Comparison of ENCODE assay signal across 9 cellular contexts in genomic region chr22:46057206-46057605, GRCh38.
A peak's percentile ranks its signal among the peaks of the same experiment; 100 is the strongest.
DNase-seq lines count a peak whose midpoint lies in the region; ATAC-seq and TF ChIP-seq lines count a peak whose summit lies in the region.
"Had no signal": no experiment of that assay in that cellular context is flagged by ENCODE, and none has a peak within 500 bp of the region (broad histone marks: within the 10 kb centered on the region; RNA-seq: fewer than 3 reads in every experiment).

No MANE protein-coding gene starts in this region.

- intact Hi-C loops in prostate gland (cut with DNase I): no loop called here
- intact Hi-C loops in activated CD4-positive, alpha-beta T cell treated with anti-CD3 and anti-CD28 coated beads, Interleukin-2, amount 10 ng/mL, durations not matched to agents 24 days and 14 days (cut with micrococcal nuclease): no loop called here

- H3K9me3 Mint-ChIP-seq in activated CD4-positive, alpha-beta T cell treated with anti-CD3 and anti-CD28 coated beads, Interleukin-2, amount 10 ng/mL, durations not matched to agents 24 days and 14 days: no peaks in the 10 kb centered on the region

- H3K4me3 ChIP-seq in fibroblast of villous mesenchyme (ENCODE audit: low read depth, low read length) (no peak overlapping the region), prostate gland (peak overlapping the region in 1 of 2 donors; percentile 31)

- peaks cover 33% of the 10 kb centered on the region for H3K4me1 Mint-ChIP-seq in activated CD4-positive, alpha-beta T cell treated with anti-CD3 and anti-CD28 coated beads, Interleukin-2, amount 10 ng/mL, durations not matched to agents 24 days and 14 days

- ATAC-seq in GM19467 (IDR thresholded peaks at IDR 0.05; ENCODE audit: unreplicated experiment): no peak

- peaks cover 31% of the 10 kb centered on the region for H3K4me1 ChIP-seq in prostate gland (replicated peaks)

- peaks cover 1% of the 10 kb centered on the region for H3K36me3 Mint-ChIP-seq in activated CD4-positive, alpha-beta T cell treated with anti-CD3 and anti-CD28 coated beads, Interleukin-2, amount 10 ng/mL, durations not matched to agents 24 days and 14 days (ENCODE audit: low read depth)

- 8% methylated on average over 8 of the region's 8 CpGs for WGBS in prostate gland

- no peaks in the 10 kb centered on the region for H3K9me3 ChIP-seq in prostate gland

- no peak overlapping the region for H3K27ac Mint-ChIP-seq in activated CD4-positive, alpha-beta T cell treated with anti-CD3 and anti-CD28 coated beads, Interleukin-2, amount 10 ng/mL, durations not matched to agents 24 days and 14 days

- peak; percentile 47 for DNase-seq in DMS114 treated with DMSO at 0.1 percent for 48 hours (lab: John Stamatoyannopoulos, UW; ENCODE audit: unreplicated experiment)
- DNase-seq in OCI-M1 (lab: John Stamatoyannopoulos, UW): peak; percentile 63
- DNase-seq in fibroblast of villous mesenchyme (ENCODE audit: low read depth): peak; percentile 52
- DNase-seq in prostate gland (ENCODE audit: low spot score): no peak
- no peak for DNase-seq in NCI-H1417 (lab: John Stamatoyannopoulos, UW)
- DNase-seq in activated CD4-positive, alpha-beta T cell treated with anti-CD3 and anti-CD28 coated beads, Interleukin-2, amount 10 ng/mL, durations not matched to agents 24 days and 14 days: no peak
- no peak for DNase-seq in OCI-M2 (lab: John Stamatoyannopoulos, UW; ENCODE audit: unreplicated experiment)
- DNase-seq: WERI-Rb-1 had no signal

- no peaks in the 10 kb centered on the region for H3K27me3 ChIP-seq in prostate gland (replicated peaks; ENCODE audit: insufficient read depth)

- H3K27me3 Mint-ChIP-seq in activated CD4-positive, alpha-beta T cell treated with anti-CD3 and anti-CD28 coated beads, Interleukin-2, amount 10 ng/mL, durations not matched to agents 24 days and 14 days: no peaks in the 10 kb centered on the region

- TF ChIP-seq CTCF in fibroblast of villous mesenchyme (IDR thresholded peaks at IDR 0.05; ENCODE audit: insufficient read depth, low read depth, low read length) (no peak), prostate gland (IDR thresholded peaks at IDR 0.05) (no peak)

- TF ChIP-seq POLR2A in prostate gland (IDR thresholded peaks at IDR 0.05): no peak

- H3K4me3 Mint-ChIP-seq in activated CD4-positive, alpha-beta T cell treated with anti-CD3 and anti-CD28 coated beads, Interleukin-2, amount 10 ng/mL, durations not matched to agents 24 days and 14 days: no peak overlapping the region

- peak overlapping the region; percentile 100 for H3K27ac ChIP-seq in prostate gland
- H3K27ac ChIP-seq: WERI-Rb-1 had no signal

- H3K36me3 ChIP-seq in prostate gland: no peaks in the 10 kb centered on the region
- H3K36me3 ChIP-seq: WERI-Rb-1 had no signal

Comparison
In these comparisons a context has a peak if more than half of its experiments do, and no peak if none do; other contexts are left out.
1. DNase-seq: peak in DMS114 treated with DMSO at 0.1 percent for 48 hours (single experiment), OCI-M1 (single experiment) and fibroblast of villous mesenchyme (single experiment); none in prostate gland (single experiment), NCI-H1417 (0 of 3), activated CD4-positive, alpha-beta T cell treated with anti-CD3 and anti-CD28 coated beads, Interleukin-2, amount 10 ng/mL, durations not matched to agents 24 days and 14 days (single experiment) and OCI-M2 (single experiment).